In the genomic region with DNA sequence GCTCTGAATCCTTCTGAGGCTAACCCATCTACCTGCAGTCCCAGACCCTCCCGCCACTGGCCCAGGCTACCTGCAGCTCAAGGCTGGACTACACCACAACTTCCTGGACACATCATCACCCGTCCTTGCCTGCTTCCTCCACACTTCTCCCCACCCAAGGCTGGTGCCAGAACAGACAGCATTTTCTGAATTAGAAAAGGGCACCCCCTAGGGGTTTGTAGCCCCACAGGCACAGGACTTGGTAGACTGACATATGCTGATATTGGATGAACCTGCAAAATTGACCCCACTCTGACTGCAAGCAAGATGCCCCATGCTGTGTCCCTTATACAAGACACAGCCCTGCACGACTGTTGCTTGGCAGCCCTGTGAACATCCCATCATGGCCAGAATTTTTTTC, we compare ENCODE assay signal across 12 cellular contexts.
DNase-seq lines count a peak whose midpoint lies in the region; ATAC-seq and TF ChIP-seq lines count a peak whose summit lies in the region.
"Had no signal": no experiment of that assay in that cellular context is flagged by ENCODE, and none has a peak within 500 bp of the region (broad histone marks: within the 10 kb centered on the region; RNA-seq: fewer than 3 reads in every experiment).

No MANE protein-coding gene starts in this region.

- no peaks in the 10 kb centered on the region for H3K36me3 ChIP-seq in hepatocyte (replicated peaks; ENCODE audit: insufficient read depth, low read depth)

- H3K4me3 ChIP-seq in hepatocyte, result no peak overlapping the region
- H3K4me3 ChIP-seq: psoas muscle had no signal

- H3K79me2 ChIP-seq in hepatocyte, result no peaks in the 10 kb centered on the region

- peaks cover 7% of the 10 kb centered on the region for H3K4me1 Mint-ChIP-seq in stimulated activated naive CD8-positive, alpha-beta T cell treated with anti-CD3 and anti-CD28 coated beads, Interleukin-15, amount 100 ng/mL, for 72 hours

- H3K27ac ChIP-seq in hepatocyte, result no peak overlapping the region
- H3K27ac ChIP-seq: HL-60, psoas muscle had no signal

- WGBS in hepatocyte (ENCODE audit: low lambda C conversion rate, missing lambda C conversion rate), result 46% methylated on average over 3 of the region's 3 CpGs

- no peak overlapping the region for H3K4me2 ChIP-seq in hepatocyte

- ATAC-seq in activated naive CD4-positive, alpha-beta T cell treated with anti-CD3 and anti-CD28 coated beads, Interleukin-2, amount 50 U/mL, for 72 hours, result peak; percentile 61 to 69
- ATAC-seq in stimulated activated naive CD8-positive, alpha-beta T cell treated with anti-CD3 and anti-CD28 coated beads, Interleukin-15, amount 100 ng/mL, for 72 hours, result peak; percentile 86
- ATAC-seq in GM18867 (IDR thresholded peaks at IDR 0.05; ENCODE audit: unreplicated experiment), result no peak
- ATAC-seq in HG03442 (IDR thresholded peaks at IDR 0.05; ENCODE audit: unreplicated experiment), result no peak
- no peak for ATAC-seq in HG03521 (IDR thresholded peaks at IDR 0.05; ENCODE audit: unreplicated experiment)
- ATAC-seq: psoas muscle had no signal

- no peaks in the 10 kb centered on the region for H3K4me1 ChIP-seq in hepatocyte (ENCODE audit: insufficient read depth)
- H3K4me1 ChIP-seq: psoas muscle had no signal

- peak; percentile 17 for TF ChIP-seq CTCF in hepatocyte (IDR thresholded peaks at IDR 0.05; ENCODE audit: poor library complexity)

- no peak overlapping the region for H3K4me3 Mint-ChIP-seq in stimulated activated naive CD8-positive, alpha-beta T cell treated with anti-CD3 and anti-CD28 coated beads, Interleukin-15, amount 100 ng/mL, for 72 hours
- H3K4me3 Mint-ChIP-seq: CD4-positive, alpha-beta T cell had no signal

- peaks cover 0 to 5% of the 10 kb centered on the region in 2 donors for H3K9me3 Mint-ChIP-seq in activated naive CD4-positive, alpha-beta T cell treated with anti-CD3 and anti-CD28 coated beads, Interleukin-2, amount 50 U/mL, for 72 hours
- H3K9me3 Mint-ChIP-seq in stimulated activated naive CD8-positive, alpha-beta T cell treated with anti-CD3 and anti-CD28 coated beads, Interleukin-15, amount 100 ng/mL, for 72 hours, result no peaks in the 10 kb centered on the region
- H3K9me3 Mint-ChIP-seq: CD4-positive, alpha-beta T cell had no signal

- H4K20me1 ChIP-seq in hepatocyte (ENCODE audit: insufficient read depth, poor library complexity, severe bottlenecking), result no peaks in the 10 kb centered on the region

- H3K9me2 ChIP-seq in hepatocyte (replicated peaks; ENCODE audit: insufficient read depth), result no peaks in the 10 kb centered on the region

- H3K27me3 Mint-ChIP-seq in stimulated activated naive CD8-positive, alpha-beta T cell treated with anti-CD3 and anti-CD28 coated beads, Interleukin-15, amount 100 ng/mL, for 72 hours, result peaks cover 61% of the 10 kb centered on the region

- no peaks in the 10 kb centered on the region for H3K36me3 Mint-ChIP-seq in activated naive CD4-positive, alpha-beta T cell treated with anti-CD3 and anti-CD28 coated beads, Interleukin-2, amount 50 U/mL, for 72 hours

- no peak overlapping the region for H2AFZ ChIP-seq in hepatocyte

- H3K27me3 ChIP-seq in hepatocyte, result no peaks in the 10 kb centered on the region

- H3K9me3 ChIP-seq in hepatocyte (ENCODE audit: low read depth), result no peaks in the 10 kb centered on the region
- H3K9me3 ChIP-seq: psoas muscle had no signal

- peak in 1 of 2 donors; percentile 42 for DNase-seq in activated naive CD4-positive, alpha-beta T cell treated with anti-CD3 and anti-CD28 coated beads, Interleukin-2, amount 50 U/mL, for 72 hours (ENCODE audit: low spot score in 2 of 2)
- no peak for DNase-seq in activated naive CD4-positive, alpha-beta T cell (lab: John Stamatoyannopoulos, UW)
- DNase-seq in OCI-M1 (lab: John Stamatoyannopoulos, UW), result peak; percentile 1
- DNase-seq in hepatocyte (ENCODE audit: low spot score), result peak; percentile 9
- DNase-seq in stimulated activated naive CD8-positive, alpha-beta T cell treated with anti-CD3 and anti-CD28 coated beads, Interleukin-15, amount 100 ng/mL, for 72 hours, result peak; percentile 28 to 35
- DNase-seq: CD4-positive, alpha-beta T cell; kidney glomerular epithelial cell; psoas muscle had no signal

- H3K27ac Mint-ChIP-seq in activated naive CD4-positive, alpha-beta T cell treated with anti-CD3 and anti-CD28 coated beads, Interleukin-2, amount 50 U/mL, for 72 hours, result peak overlapping the region in 1 of 2 donors; percentile 13
- peak overlapping the region; percentile 38 to 75 for H3K27ac Mint-ChIP-seq in stimulated activated naive CD8-positive, alpha-beta T cell treated with anti-CD3 and anti-CD28 coated beads, Interleukin-15, amount 100 ng/mL, for 72 hours
- H3K27ac Mint-ChIP-seq: CD4-positive, alpha-beta T cell had no signal

Comparison
In these comparisons a context has a peak if more than half of its experiments do, and no peak if none do; other contexts are left out.
1. ATAC-seq: peak in activated naive CD4-positive, alpha-beta T cell treated with anti-CD3 and anti-CD28 coated beads, Interleukin-2, amount 50 U/mL, for 72 hours (2 of 2) and stimulated activated naive CD8-positive, alpha-beta T cell treated with anti-CD3 and anti-CD28 coated beads, Interleukin-15, amount 100 ng/mL, for 72 hours (single experiment); none in GM18867 (single experiment), HG03442 (single experiment) and HG03521 (single experiment).
2. DNase-seq: peak in OCI-M1 (single experiment), hepatocyte (single experiment) and stimulated activated naive CD8-positive, alpha-beta T cell treated with anti-CD3 and anti-CD28 coated beads, Interleukin-15, amount 100 ng/mL, for 72 hours (2 of 2); none in activated naive CD4-positive, alpha-beta T cell (0 of 4).